Comparison of ENCODE assay signal across 28 cellular contexts in genomic region chr10:128579902-128580301, GRCh38.
"Had no signal": no experiment of that assay in that cellular context is flagged by ENCODE, and none has a peak within 500 bp of the region (broad histone marks: within the 10 kb centered on the region; RNA-seq: fewer than 3 reads in every experiment).

No MANE protein-coding gene starts in this region.

- H3K36me3 ChIP-seq: esophagus squamous epithelium, heart right ventricle, left lung, lower lobe of right lung, ovary, uterus had no signal

- H3K36me3 Mint-ChIP-seq: activated naive CD8-positive, alpha-beta T cell; stimulated activated effector memory CD8-positive, alpha-beta T cell treated with anti-CD3 and anti-CD28 coated beads, Interleukin-12 subunit alpha, Interleukin-12 subunit beta, amount 100 ng/mL, for 72 hours; type B pancreatic cell had no signal

- H3K27me3 ChIP-seq: esophagus squamous epithelium, ovary, uterus had no signal

- H3K9me3 Mint-ChIP-seq: dendritic cell treated with granulocyte-macrophage colony-stimulating factor and Interleukin-4, amounts not matched to agents 40 ng/mL and 50 ng/mL, for 4 days; nephron progenitor cell; stimulated activated naive CD8-positive, alpha-beta T cell treated with anti-CD3 and anti-CD28 coated beads, Interleukin-15, Interleukin-2, amounts not matched to agents 100 ng/mL and 50 ng/mL, for 24 hours had no signal

- H3K4me3 ChIP-seq: esophagus squamous epithelium, heart right ventricle, left lung, lower lobe of right lung, ovary, skin epidermis, uterus had no signal

- H3K4me1 Mint-ChIP-seq: central memory CD8-positive, alpha-beta T cell; stimulated activated effector memory CD8-positive, alpha-beta T cell treated with anti-CD3 and anti-CD28 coated beads, Interleukin-12 subunit alpha, Interleukin-12 subunit beta, amount 100 ng/mL, for 72 hours had no signal

- H3K27me3 Mint-ChIP-seq: central memory CD8-positive, alpha-beta T cell; dendritic cell treated with granulocyte-macrophage colony-stimulating factor and Interleukin-4, amounts not matched to agents 40 ng/mL and 50 ng/mL, for 4 days; stimulated activated naive CD8-positive, alpha-beta T cell treated with anti-CD3 and anti-CD28 coated beads, Interleukin-15, Interleukin-2, amounts not matched to agents 100 ng/mL and 50 ng/mL, for 24 hours had no signal

- H3K4me1 ChIP-seq: esophagus squamous epithelium, heart right ventricle, left lung, lower lobe of right lung, uterus had no signal

- H3K27ac ChIP-seq: esophagus squamous epithelium, heart right ventricle, left lung, lower lobe of right lung, ovary, skin epidermis, uterus had no signal

- H3K9me3 ChIP-seq: esophagus squamous epithelium, left lung, lower lobe of right lung, uterus had no signal

- DNase-seq: activated CD4-positive, alpha-beta T cell treated with anti-CD3 and anti-CD28 coated beads for 4 hours; activated CD4-positive, alpha-beta T cell treated with anti-CD3 and anti-CD28 coated beads, Interleukin-2, amount 50 U/mL, for 4 hours; activated effector memory CD4-positive, alpha-beta T cell treated with Interleukin-2 at 50 U/mL for 16 hours; activated naive CD4-positive, alpha-beta T cell treated with Interleukin-2 at 50 U/mL for 16 hours; activated T-cell treated with anti-CD3 and anti-CD28 coated beads for 4 hours; activated T-cell treated with anti-CD3 and anti-CD28 coated beads, Interleukin-2, amount 50 U/mL, for 72 hours; anterior cingulate cortex; esophagus squamous epithelium; foreskin melanocyte; heart right ventricle; kidney glomerular epithelial cell; left lung; lower lobe of right lung; mesenchymal stem cell; nephron progenitor cell; ovary; stimulated activated CD4-positive, alpha-beta T cell treated with anti-CD3 and anti-CD28 coated beads, Interleukin-12 subunit alpha, Interleukin-12 subunit beta, amount 100 ng/mL, for 4 hours; stimulated activated CD4-positive, alpha-beta T cell treated with anti-CD3 and anti-CD28 coated beads, Interleukin-4, amount 100 ng/mL, for 1 hour; substantia nigra; uterus had no signal

- H3K27ac Mint-ChIP-seq: activated naive CD8-positive, alpha-beta T cell; activated T-cell treated with anti-CD3 and anti-CD28 coated beads, Interleukin-2, amount 50 U/mL, for 72 hours; dendritic cell treated with granulocyte-macrophage colony-stimulating factor and Interleukin-4, amounts not matched to agents 40 ng/mL and 50 ng/mL, for 4 days; nephron progenitor cell; progenitor cell of endocrine pancreas; stimulated activated effector memory CD8-positive, alpha-beta T cell treated with anti-CD3 and anti-CD28 coated beads, Interleukin-12 subunit alpha, Interleukin-12 subunit beta, amount 100 ng/mL, for 72 hours; stimulated activated naive CD8-positive, alpha-beta T cell treated with anti-CD3 and anti-CD28 coated beads, Interleukin-15, Interleukin-2, amounts not matched to agents 100 ng/mL and 50 ng/mL, for 24 hours had no signal

- H3K4me3 Mint-ChIP-seq: activated naive CD8-positive, alpha-beta T cell; activated T-cell treated with anti-CD3 and anti-CD28 coated beads, Interleukin-2, amount 50 U/mL, for 72 hours; central memory CD8-positive, alpha-beta T cell; dendritic cell treated with granulocyte-macrophage colony-stimulating factor and Interleukin-4, amounts not matched to agents 40 ng/mL and 50 ng/mL, for 4 days; nephron progenitor cell; stimulated activated effector memory CD8-positive, alpha-beta T cell treated with anti-CD3 and anti-CD28 coated beads, Interleukin-12 subunit alpha, Interleukin-12 subunit beta, amount 100 ng/mL, for 72 hours; stimulated activated naive CD8-positive, alpha-beta T cell treated with anti-CD3 and anti-CD28 coated beads, Interleukin-15, Interleukin-2, amounts not matched to agents 100 ng/mL and 50 ng/mL, for 24 hours; type B pancreatic cell had no signal
